ENCODE assay signal across 16 cellular contexts in genomic region chr6:122405417-122405816, GRCh38. TPM values are rescaled to one million over a fixed set of nuclear protein-coding genes. Genes with fewer than 3 reads are reported as not detected.
DNase-seq lines count a peak whose midpoint lies in the region; ATAC-seq and TF ChIP-seq lines count a peak whose summit lies in the region.
"Had no signal": no experiment of that assay in that cellular context is flagged by ENCODE, and none has a peak within 500 bp of the region (broad histone marks: within the 10 kb centered on the region; RNA-seq: fewer than 3 reads in every experiment).

No MANE protein-coding gene starts in this region.

- H3K27ac Mint-ChIP-seq in activated CD4-positive, alpha-beta T cell treated with anti-CD3 and anti-CD28 coated beads for 36 hours = no peak overlapping the region
- no peak overlapping the region for H3K27ac Mint-ChIP-seq in endodermal cell
- H3K27ac Mint-ChIP-seq in progenitor cell of endocrine pancreas = no peak overlapping the region
- H3K27ac Mint-ChIP-seq in activated naive CD8-positive, alpha-beta T cell treated with anti-CD3 and anti-CD28 coated beads for 36 hours = no peak overlapping the region

- H3K36me3 ChIP-seq in endodermal cell (ENCODE audit: control insufficient read depth, insufficient read depth, low read length) = no peaks in the 10 kb centered on the region
- H3K36me3 ChIP-seq: upper lobe of left lung had no signal

- TF ChIP-seq CTCF in endodermal cell (conservative IDR thresholded peaks at IDR 0.05) (peak; percentile 60), progenitor cell of endocrine pancreas (IDR thresholded peaks at IDR 0.05; ENCODE audit: unreplicated experiment) (peak; percentile 17)

- POLR2A ChIA-PET in activated CD4-positive, alpha-beta T cell treated with anti-CD3 and anti-CD28 coated beads for 36 hours (lab: Charles Lee) = no interaction called here
- POLR2A ChIA-PET in HEK293T (lab: Yijun Ruan, JAX) = no interaction called here

- no peaks in the 10 kb centered on the region for H3K27me3 ChIP-seq in endodermal cell (ENCODE audit: control insufficient read depth, insufficient read depth, low read length, poor library complexity, severe bottlenecking)
- H3K27me3 ChIP-seq: upper lobe of left lung had no signal

- no peak overlapping the region for H3K4me3 Mint-ChIP-seq in activated CD4-positive, alpha-beta T cell treated with anti-CD3 and anti-CD28 coated beads for 36 hours
- no peak overlapping the region for H3K4me3 Mint-ChIP-seq in endodermal cell
- H3K4me3 Mint-ChIP-seq in progenitor cell of endocrine pancreas (ENCODE audit: low read depth) = no peak overlapping the region
- no peak overlapping the region for H3K4me3 Mint-ChIP-seq in activated naive CD8-positive, alpha-beta T cell treated with anti-CD3 and anti-CD28 coated beads for 36 hours

- H3K36me3 Mint-ChIP-seq in activated CD4-positive, alpha-beta T cell treated with anti-CD3 and anti-CD28 coated beads for 36 hours (ENCODE audit: low read depth) = peaks cover 40% of the 10 kb centered on the region
- H3K36me3 Mint-ChIP-seq in endodermal cell (ENCODE audit: low read depth) (no peaks in the 10 kb centered on the region), progenitor cell of endocrine pancreas (ENCODE audit: insufficient read depth) (peaks cover 10% of the 10 kb centered on the region)
- H3K36me3 Mint-ChIP-seq in activated naive CD8-positive, alpha-beta T cell treated with anti-CD3 and anti-CD28 coated beads for 36 hours = peaks cover 70% of the 10 kb centered on the region
- H3K36me3 Mint-ChIP-seq: T-cell had no signal

- H3K9me3 Mint-ChIP-seq in activated CD4-positive, alpha-beta T cell treated with anti-CD3 and anti-CD28 coated beads for 36 hours (ENCODE audit: low read depth) = peaks cover 7% of the 10 kb centered on the region
- H3K9me3 Mint-ChIP-seq in endodermal cell = no peaks in the 10 kb centered on the region
- no peaks in the 10 kb centered on the region for H3K9me3 Mint-ChIP-seq in progenitor cell of endocrine pancreas (ENCODE audit: low read depth)
- peaks cover 10% of the 10 kb centered on the region for H3K9me3 Mint-ChIP-seq in activated naive CD8-positive, alpha-beta T cell treated with anti-CD3 and anti-CD28 coated beads for 36 hours

- peaks cover 85% of the 10 kb centered on the region for H3K4me1 Mint-ChIP-seq in activated CD4-positive, alpha-beta T cell treated with anti-CD3 and anti-CD28 coated beads for 36 hours
- H3K4me1 Mint-ChIP-seq in endodermal cell (peaks cover 19% of the 10 kb centered on the region), progenitor cell of endocrine pancreas (ENCODE audit: low read depth) (peaks cover 26% of the 10 kb centered on the region)
- H3K4me1 Mint-ChIP-seq in activated naive CD8-positive, alpha-beta T cell treated with anti-CD3 and anti-CD28 coated beads for 36 hours = peaks cover 72% of the 10 kb centered on the region

- H3K9me3 ChIP-seq in endodermal cell (ENCODE audit: control insufficient read depth, low read length) = no peaks in the 10 kb centered on the region
- H3K9me3 ChIP-seq: upper lobe of left lung had no signal

- intact Hi-C loops in activated CD4-positive, alpha-beta T cell treated with anti-CD3 and anti-CD28 coated beads for 36 hours (cut with DNase I, micrococcal nuclease) = no loop called here
- intact Hi-C loops in left colon (cut with DNase I, micrococcal nuclease) = no loop called here

- peak; percentile 40 for ATAC-seq in activated CD4-positive, alpha-beta T cell treated with anti-CD3 and anti-CD28 coated beads for 36 hours
- no peak for ATAC-seq in left colon
- ATAC-seq: left lobe of liver, T-cell had no signal

- H3K4me1 ChIP-seq in endodermal cell (ENCODE audit: control insufficient read depth, insufficient read depth, low read length) = no peaks in the 10 kb centered on the region

- H3K4me3 ChIP-seq in endodermal cell (ENCODE audit: low read length) = no peak overlapping the region
- H3K4me3 ChIP-seq: upper lobe of left lung had no signal

- 94% methylated on average over 1 of the region's 1 CpG; no CpG with 5 or more reads in 1 of the 2 experiments for WGBS in endodermal cell (ENCODE audit: insufficient coverage in 1 of 2, insufficient read length in 1 of 2), 2 experiments

- CTCF ChIA-PET in activated CD4-positive, alpha-beta T cell treated with anti-CD3 and anti-CD28 coated beads for 36 hours (lab: Charles Lee) = interaction anchor here (0.9 kb wide), 2 partner anchors 13 to 21 kb away, joined by 3 to 4 read pairs; no protein-coding TSS in a partner anchor
- CTCF ChIA-PET in HEK293T (lab: Yijun Ruan, JAX) = no interaction called here

- no peak overlapping the region for H3K9ac ChIP-seq in endodermal cell (ENCODE audit: extremely low read depth, low read length, poor library complexity, severe bottlenecking)

- DNase-seq in activated CD4-positive, alpha-beta T cell treated with anti-CD3 and anti-CD28 coated beads for 36 hours = no peak
- DNase-seq in activated CD4-positive, alpha-beta T cell treated with anti-CD3 and anti-CD28 coated beads, Interleukin-2, amount 50 U/mL, for 1 hour = no peak
- DNase-seq in M059J (ENCODE audit: low read depth) (peak; percentile 47), endodermal cell (no peak), progenitor cell of endocrine pancreas (ENCODE audit: low spot score, unreplicated experiment) (no peak), left colon (no peak), HEK293T (ENCODE audit: extremely low spot score) (no peak)
- DNase-seq in activated naive CD8-positive, alpha-beta T cell treated with anti-CD3 and anti-CD28 coated beads for 36 hours = no peak
- DNase-seq: activated CD4-positive, alpha-beta T cell treated with anti-CD3 and anti-CD28 coated beads for 4 hours; activated effector memory CD4-positive, alpha-beta T cell treated with Interleukin-2 at 50 U/mL for 16 hours; cerebellar nuclear complex; Kasumi-1; NCI-H2171; T-cell; upper lobe of left lung had no signal

- no peak overlapping the region for H3K27ac ChIP-seq in endodermal cell (ENCODE audit: low read depth, low read length)
- H3K27ac ChIP-seq: upper lobe of left lung had no signal

- H3K27me3 Mint-ChIP-seq in activated CD4-positive, alpha-beta T cell treated with anti-CD3 and anti-CD28 coated beads for 36 hours = no peaks in the 10 kb centered on the region
- H3K27me3 Mint-ChIP-seq in endodermal cell (ENCODE audit: insufficient read depth) (no peaks in the 10 kb centered on the region), progenitor cell of endocrine pancreas (no peaks in the 10 kb centered on the region)
- H3K27me3 Mint-ChIP-seq in activated naive CD8-positive, alpha-beta T cell treated with anti-CD3 and anti-CD28 coated beads for 36 hours = no peaks in the 10 kb centered on the region
- H3K27me3 Mint-ChIP-seq: T-cell had no signal

TF ChIP-seq in HEK293T, 16 proteins besides CTCF, POLR2A, EP300 and RAD21:
- TF ChIP-seq CTBP1 (IDR thresholded peaks at IDR 0.05; ENCODE audit: borderline replicate concordance) = no peak
- TF ChIP-seq SUZ12 (IDR thresholded peaks at IDR 0.05) = no peak
- TF ChIP-seq LEF1 (IDR thresholded peaks at IDR 0.05; ENCODE audit: borderline replicate concordance) = no peak
- no peak for TF ChIP-seq FOXK2 (IDR thresholded peaks at IDR 0.05)
- no peak for TF ChIP-seq ARNT (IDR thresholded peaks at IDR 0.05)

RNA-seq across cellular contexts. Expression of gene HSF2, which starts 6.0 kb away (rescaled TPM):
- 10 to 100 TPM; 18.1 to 20.6 TPM for total RNA-seq in activated CD4-positive, alpha-beta T cell treated with anti-CD3 and anti-CD28 coated beads for 36 hours
- total RNA-seq in M059J (2014; rRNA removed; shearing (Covaris generic)) = 37.9 and 47.2 TPM in 2 replicates
- 10 to 100 TPM; 21.0 to 34.2 TPM for total RNA-seq in endodermal cell
- polyA plus RNA-seq in endodermal cell (2013, experiment 1 of 2) = 43.1 TPM
- 41.2 TPM for polyA plus RNA-seq in endodermal cell (2013, experiment 2 of 2)
- 23.6 and 25.6 TPM in 2 replicates for total RNA-seq in progenitor cell of endocrine pancreas
- 1 to 10 TPM; 4.0 to 5.8 TPM for total RNA-seq in left colon
- 10 to 100 TPM; 23.0 to 25.3 TPM for total RNA-seq in activated naive CD8-positive, alpha-beta T cell treated with anti-CD3 and anti-CD28 coated beads for 36 hours
